ENCODE assay signal across 1 cellular context in genomic region chr2:191382801-191383200, GRCh38.
TF ChIP-seq lines count a peak whose summit lies in the region.

No MANE protein-coding gene starts in this region.

TF ChIP-seq in HepG2, 621 proteins besides CTCF, POLR2A, EP300 and RAD21 (continued from another document and continues in another):
- TF ChIP-seq ZNF703 (CRISPR knock-in tag; IDR thresholded peaks at IDR 0.05; ENCODE audit: borderline replicate concordance) (no peak), DRAP1 (CRISPR knock-in tag; IDR thresholded peaks at IDR 0.05) (0 out of 2 replicates have a peak, but pooled peaks have one; percentile 38), NR2F6 (IDR thresholded peaks at IDR 0.05) (peak; percentile 70; the same call in 1 of the 2 replicates), NR2F6 (CRISPR knock-in tag; IDR thresholded peaks at IDR 0.05) (peak; percentile 78), E2F5 (CRISPR knock-in tag; conservative IDR thresholded peaks at IDR 0.05) (no peak), ZNF142 (CRISPR knock-in tag; IDR thresholded peaks at IDR 0.05) (no peak), IRF2 (CRISPR knock-in tag; IDR thresholded peaks at IDR 0.05) (peak; percentile 92), KDM5A (IDR thresholded peaks at IDR 0.05; ENCODE audit: borderline replicate concordance, low read length) (no peak), BRD4 (CRISPR knock-in tag; IDR thresholded peaks at IDR 0.05) (no peak), JUN (CRISPR knock-in tag; IDR thresholded peaks at IDR 0.05) (0 out of 2 replicates have a peak, but pooled peaks have one; percentile 26), POGK (CRISPR knock-in tag; conservative IDR thresholded peaks at IDR 0.05) (0 out of 2 replicates have a peak, but pooled peaks have one; percentile 26), MIER2 (CRISPR knock-in tag; IDR thresholded peaks at IDR 0.05) (no peak), HOXA3 (CRISPR knock-in tag; IDR thresholded peaks at IDR 0.05) (peak; percentile 15; the same call in 1 of the 2 replicates), AFF4 (CRISPR knock-in tag; IDR thresholded peaks at IDR 0.05) (no peak), PLRG1 (conservative IDR thresholded peaks at IDR 0.05) (no peak), LCORL (IDR thresholded peaks at IDR 0.05) (peak; percentile 79; the same call in 1 of the 2 replicates), LCORL (CRISPR knock-in tag; IDR thresholded peaks at IDR 0.05) (no peak; the same call in none of the 2 replicates), KDM4B (CRISPR knock-in tag; IDR thresholded peaks at IDR 0.05) (0 out of 2 replicates have a peak, but pooled peaks have one; percentile 60), MXI1 (IDR thresholded peaks at IDR 0.05; ENCODE audit: borderline replicate concordance, low read depth, low read length) (peak; percentile 66; the same call in 1 of the 3 replicates), ZNF614 (CRISPR knock-in tag; IDR thresholded peaks at IDR 0.05; ENCODE audit: borderline replicate concordance) (peak; percentile 60; the same call in 1 of the 2 replicates), ZSCAN12 (CRISPR knock-in tag; IDR thresholded peaks at IDR 0.05) (0 out of 2 replicates have a peak, but pooled peaks have one; percentile 37), GLMP (CRISPR knock-in tag; IDR thresholded peaks at IDR 0.05; ENCODE audit: borderline replicate concordance) (no peak), E2F1 (CRISPR knock-in tag; IDR thresholded peaks at IDR 0.05) (no peak), NFIC (IDR thresholded peaks at IDR 0.05; ENCODE audit: low read length) (peak; percentile 97), HMGXB3 (CRISPR knock-in tag; IDR thresholded peaks at IDR 0.05; ENCODE audit: borderline replicate concordance) (peak; percentile 38; the same call in 1 of the 2 replicates), GATAD2A (CRISPR knock-in tag; IDR thresholded peaks at IDR 0.05) (peak; percentile 97), YEATS2 (CRISPR knock-in tag; IDR thresholded peaks at IDR 0.05; ENCODE audit: borderline replicate concordance) (peak; percentile 31; the same call in 1 of the 2 replicates), NONO (IDR thresholded peaks at IDR 0.05) (no peak), NONO (CRISPR knock-in tag; conservative IDR thresholded peaks at IDR 0.05) (peak; percentile 60; the same call in 1 of the 2 replicates), EHMT2 (IDR thresholded peaks at IDR 0.05; ENCODE audit: borderline replicate concordance, low read depth, low read length) (no peak), HDAC2 (CRISPR knock-in tag; IDR thresholded peaks at IDR 0.05) (peak; percentile 60; the same call in 1 of the 2 replicates), SMYD3 (CRISPR knock-in tag; IDR thresholded peaks at IDR 0.05) (no peak), ONECUT2 (CRISPR knock-in tag; IDR thresholded peaks at IDR 0.05) (peak; percentile 49; the same call in 1 of the 2 replicates), DPF2 (CRISPR knock-in tag; IDR thresholded peaks at IDR 0.05; ENCODE audit: borderline replicate concordance, low read depth) (peak; percentile 62), NR2F1 (CRISPR knock-in tag; IDR thresholded peaks at IDR 0.05) (peak; percentile 54 to 79; a peak in 3 of 4 replicates), ZBTB2 (CRISPR knock-in tag; IDR thresholded peaks at IDR 0.05; ENCODE audit: low read depth) (no peak), HMG20A (CRISPR knock-in tag; IDR thresholded peaks at IDR 0.05; ENCODE audit: borderline replicate concordance) (peak; percentile 88; the same call in 1 of the 2 replicates)
